In the genomic region with DNA sequence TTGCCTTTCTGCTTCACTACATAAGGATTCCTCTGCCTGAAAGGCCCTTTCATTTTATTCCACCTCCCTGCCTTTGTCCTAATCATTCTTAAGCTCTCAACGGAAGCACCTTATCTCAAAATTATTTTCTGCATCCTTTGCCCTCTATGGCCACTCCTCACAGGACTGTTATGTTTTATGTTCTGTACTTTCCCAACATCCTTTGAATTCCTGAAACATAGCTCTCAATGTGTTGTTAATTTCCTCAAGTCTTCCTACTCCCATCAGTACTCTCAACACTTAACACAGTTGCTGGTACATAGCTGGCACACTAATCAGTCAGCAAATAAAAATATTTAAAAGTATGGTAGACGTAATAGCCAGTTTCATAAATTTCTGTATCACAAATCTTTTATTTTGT, we compare ENCODE assay signal across 25 cellular contexts.
"Had no signal": no experiment of that assay in that cellular context is flagged by ENCODE, and none has a peak within 500 bp of the region (broad histone marks: within the 10 kb centered on the region; RNA-seq: fewer than 3 reads in every experiment).

No MANE protein-coding gene starts in this region.

- H3K4me3 Mint-ChIP-seq: activated naive CD4-positive, alpha-beta T cell treated with anti-CD3 and anti-CD28 coated beads, Interleukin-2, amount 10 ng/mL, durations not matched to agents 7 days and 5 days; activated naive CD8-positive, alpha-beta T cell treated with anti-CD3 and anti-CD28 coated beads, Interleukin-2, amount 50 U/mL, for 24 hours; immature natural killer cell; nephron progenitor cell had no signal

- H3K27me3 ChIP-seq: ascending aorta, esophagus squamous epithelium, heart right ventricle, testis, upper lobe of left lung had no signal

- H3K9me3 ChIP-seq: ascending aorta, esophagus squamous epithelium, heart right ventricle, testis, upper lobe of left lung had no signal

- DNase-seq: activated CD4-positive, alpha-beta T cell treated with anti-CD3 and anti-CD28 coated beads, Interleukin-2, amount 50 U/mL, for 1 hour; activated CD4-positive, CD25-positive, alpha-beta regulatory T cell treated with anti-CD3 and anti-CD28 coated beads, Interleukin-2, amount 50 U/mL, for 72 hours; activated CD8-positive, alpha-beta memory T cell treated with anti-CD3 and anti-CD28 coated beads for 24 hours; activated CD8-positive, alpha-beta memory T cell treated with anti-CD3 and anti-CD28 coated beads, Interleukin-2, amount 50 U/mL, for 48 hours; activated effector memory CD4-positive, alpha-beta T cell treated with Interleukin-2 at 50 U/mL for 16 hours; activated naive CD4-positive, alpha-beta T cell treated with anti-CD3 and anti-CD28 coated beads, Interleukin-2, amount 10 ng/mL, durations not matched to agents 7 days and 5 days; activated naive CD8-positive, alpha-beta T cell treated with anti-CD3 and anti-CD28 coated beads, Interleukin-2, amount 50 U/mL, for 24 hours; activated T-cell treated with anti-CD3 and anti-CD28 coated beads, Interleukin-2, amount 50 U/mL, for 48 hours; effector CD8-positive, alpha-beta T cell; esophagus squamous epithelium; foreskin melanocyte; heart right ventricle; immature natural killer cell; nephron progenitor cell; occipital lobe; posterior cingulate gyrus; stimulated activated CD4-positive, alpha-beta T cell treated with anti-CD3 and anti-CD28 coated beads, Interleukin-15, amount 100 ng/mL, for 24 hours; stimulated activated CD4-positive, alpha-beta T cell treated with anti-CD3 and anti-CD28 coated beads, Interleukin-2, amount 100 ng/mL, for 48 hours; SW 1271; T-helper 2 cell; testis; upper lobe of left lung had no signal

- ATAC-seq: activated naive CD8-positive, alpha-beta T cell treated with anti-CD3 and anti-CD28 coated beads, Interleukin-2, amount 50 U/mL, for 24 hours had no signal

- H3K36me3 ChIP-seq: ascending aorta, esophagus squamous epithelium, upper lobe of left lung had no signal

- H3K4me1 Mint-ChIP-seq: immature natural killer cell, nephron progenitor cell had no signal

- H3K4me3 ChIP-seq: ascending aorta, esophagus squamous epithelium, heart right ventricle, testis, upper lobe of left lung had no signal

- H3K9me3 Mint-ChIP-seq: activated naive CD4-positive, alpha-beta T cell treated with anti-CD3 and anti-CD28 coated beads, Interleukin-2, amount 10 ng/mL, durations not matched to agents 7 days and 5 days; activated naive CD8-positive, alpha-beta T cell treated with anti-CD3 and anti-CD28 coated beads, Interleukin-2, amount 50 U/mL, for 24 hours; immature natural killer cell; nephron progenitor cell had no signal

- H3K27ac Mint-ChIP-seq: activated naive CD4-positive, alpha-beta T cell treated with anti-CD3 and anti-CD28 coated beads, Interleukin-2, amount 10 ng/mL, durations not matched to agents 7 days and 5 days; activated naive CD8-positive, alpha-beta T cell treated with anti-CD3 and anti-CD28 coated beads, Interleukin-2, amount 50 U/mL, for 24 hours; immature natural killer cell; nephron progenitor cell had no signal

- H3K4me1 ChIP-seq: ascending aorta, testis had no signal

- FAIRE-seq: bronchial epithelial cell had no signal

- H3K36me3 Mint-ChIP-seq: activated naive CD4-positive, alpha-beta T cell treated with anti-CD3 and anti-CD28 coated beads, Interleukin-2, amount 10 ng/mL, durations not matched to agents 7 days and 5 days had no signal

- H3K27ac ChIP-seq: ascending aorta, esophagus squamous epithelium, testis, upper lobe of left lung, VCaP had no signal

- H3K27me3 Mint-ChIP-seq: activated naive CD4-positive, alpha-beta T cell treated with anti-CD3 and anti-CD28 coated beads, Interleukin-2, amount 10 ng/mL, durations not matched to agents 7 days and 5 days; activated naive CD8-positive, alpha-beta T cell treated with anti-CD3 and anti-CD28 coated beads, Interleukin-2, amount 50 U/mL, for 24 hours had no signal
